In genomic region chr13:30466358-30466714, GRCh38 we compare ENCODE assay signal across 8 cellular contexts. TPM values are rescaled to one million over a fixed set of nuclear protein-coding genes. Genes with fewer than 3 reads are reported as not detected.
A peak's percentile ranks its signal among the peaks of the same experiment; 100 is the strongest.
DNase-seq lines count a peak whose midpoint lies in the region; ATAC-seq and TF ChIP-seq lines count a peak whose summit lies in the region.

No MANE protein-coding gene starts in this region.

- H3K27me3 Mint-ChIP-seq in CD8-positive, alpha-beta T cell (ENCODE audit: low read depth): no peaks in the 10 kb centered on the region
- no peaks in the 10 kb centered on the region for H3K27me3 Mint-ChIP-seq in activated CD8-positive, alpha-beta T cell treated with anti-CD3 and anti-CD28 coated beads, Interleukin-2, amount 10 ng/mL, durations not matched to agents 7 days and 5 days (ENCODE audit: low read depth)

- no peak overlapping the region for H3K27ac ChIP-seq in CD8-positive, alpha-beta T cell (ENCODE audit: low read depth, low read length)
- H3K27ac ChIP-seq in HUES48 (ENCODE audit: low read depth, low read length) (peak overlapping the region; percentile 98), lower lobe of right lung (no peak overlapping the region), prostate gland (no peak overlapping the region)

- H3K9me3 Mint-ChIP-seq in CD8-positive, alpha-beta T cell: no peaks in the 10 kb centered on the region
- H3K9me3 Mint-ChIP-seq in activated CD8-positive, alpha-beta T cell treated with anti-CD3 and anti-CD28 coated beads, Interleukin-2, amount 10 ng/mL, durations not matched to agents 7 days and 5 days (ENCODE audit: insufficient read depth): no peaks in the 10 kb centered on the region

- H3K27me3 ChIP-seq in CD8-positive, alpha-beta T cell (ENCODE audit: insufficient read depth, low read length): no peaks in the 10 kb centered on the region
- no peaks in the 10 kb centered on the region for H3K27me3 ChIP-seq in HUES48 (ENCODE audit: control insufficient read depth, insufficient read depth, low read length)
- no peaks in the 10 kb centered on the region for H3K27me3 ChIP-seq in lower lobe of right lung (ENCODE audit: low read depth)
- H3K27me3 ChIP-seq in prostate gland (replicated peaks; ENCODE audit: insufficient read depth): no peaks in the 10 kb centered on the region

- intact Hi-C loops in CD8-positive, alpha-beta T cell (cut with DNase I, micrococcal nuclease): loop anchor here (1.0 to 10.0 kb wide), 11 partner anchors 85 to 874 kb away; partner anchors contain the start of genes UBL3 (in 2 of the 2), ALOX5AP (in 1 of the 2) and HSPH1 (in 1 of the 2)
- intact Hi-C loops in lower lobe of right lung (cut with DNase I) (no loop called here), prostate gland (cut with DNase I) (loop anchor here (5.0 to 10.0 kb wide), 5 partner anchors 72 to 612 kb away; partner anchors contain the start of gene UBL3)

- no peak for DNase-seq in CD8-positive, alpha-beta T cell
- DNase-seq in activated CD8-positive, alpha-beta T cell treated with anti-CD3 and anti-CD28 coated beads, Interleukin-2, amount 10 ng/mL, durations not matched to agents 7 days and 5 days: peak; percentile 53
- DNase-seq in lower lobe of right lung (no peak), prostate gland (ENCODE audit: low spot score) (no peak), amniotic stem cell (lab: John Stamatoyannopoulos, UW) (no peak), NCI-H1436 (lab: John Stamatoyannopoulos, UW) (no peak)

- POLR2A ChIA-PET in CD8-positive, alpha-beta T cell (lab: Charles Lee): interaction anchor here (0.8 to 2.9 kb wide), 2 partner anchors 147 to 151 kb away, joined by 3 to 48 read pairs; partner anchors contain the start of gene USPL1
- POLR2A ChIA-PET in activated CD8-positive, alpha-beta T cell treated with anti-CD3 and anti-CD28 coated beads, Interleukin-2, amount 10 ng/mL, durations not matched to agents 7 days and 5 days (lab: Charles Lee): interaction anchor here (0.6 to 3.5 kb wide), 24 partner anchors 11 to 347 kb away, joined by 3 to 57 read pairs (median 4); partner anchors contain the start of gene USPL1

- peaks cover 13% of the 10 kb centered on the region for H3K36me3 ChIP-seq in CD8-positive, alpha-beta T cell (ENCODE audit: insufficient read depth, low read length)
- peaks cover 28% of the 10 kb centered on the region for H3K36me3 ChIP-seq in HUES48 (ENCODE audit: control insufficient read depth, insufficient read depth, low read length)
- peaks cover 21% of the 10 kb centered on the region for H3K36me3 ChIP-seq in lower lobe of right lung
- H3K36me3 ChIP-seq in prostate gland: no peaks in the 10 kb centered on the region

- H3K27ac Mint-ChIP-seq in CD8-positive, alpha-beta T cell: no peak overlapping the region
- H3K27ac Mint-ChIP-seq in activated CD8-positive, alpha-beta T cell treated with anti-CD3 and anti-CD28 coated beads, Interleukin-2, amount 10 ng/mL, durations not matched to agents 7 days and 5 days: peak overlapping the region; percentile 98

- peak overlapping the region; percentile 95 for H3K4me3 Mint-ChIP-seq in CD8-positive, alpha-beta T cell
- peak overlapping the region; percentile 88 for H3K4me3 Mint-ChIP-seq in activated CD8-positive, alpha-beta T cell treated with anti-CD3 and anti-CD28 coated beads, Interleukin-2, amount 10 ng/mL, durations not matched to agents 7 days and 5 days

- TF ChIP-seq POLR2A in prostate gland (IDR thresholded peaks at IDR 0.05): no peak

- no peak for ATAC-seq in CD8-positive, alpha-beta T cell
- no peak for ATAC-seq in activated CD8-positive, alpha-beta T cell treated with anti-CD3 and anti-CD28 coated beads, Interleukin-2, amount 10 ng/mL, durations not matched to agents 7 days and 5 days
- ATAC-seq in lower lobe of right lung (no peak), HG02885 (IDR thresholded peaks at IDR 0.05; ENCODE audit: poor library complexity, unreplicated experiment) (no peak)

- H3K9ac ChIP-seq in HUES48 (ENCODE audit: low read depth, low read length): peak overlapping the region; percentile 74; the same call in 1 of the 2 replicates

- peaks cover 27% of the 10 kb centered on the region for H3K36me3 Mint-ChIP-seq in CD8-positive, alpha-beta T cell
- peaks cover 26% of the 10 kb centered on the region for H3K36me3 Mint-ChIP-seq in activated CD8-positive, alpha-beta T cell treated with anti-CD3 and anti-CD28 coated beads, Interleukin-2, amount 10 ng/mL, durations not matched to agents 7 days and 5 days (ENCODE audit: low read depth)

- H3K9me3 ChIP-seq in CD8-positive, alpha-beta T cell (ENCODE audit: low read length): no peaks in the 10 kb centered on the region
- H3K9me3 ChIP-seq in HUES48 (ENCODE audit: control insufficient read depth, insufficient read depth, low read length) (no peaks in the 10 kb centered on the region), lower lobe of right lung (no peaks in the 10 kb centered on the region), prostate gland (no peaks in the 10 kb centered on the region)

- no peak overlapping the region for H3K4me3 ChIP-seq in CD8-positive, alpha-beta T cell (ENCODE audit: low read depth, low read length)
- H3K4me3 ChIP-seq in HUES48 (ENCODE audit: low read depth, low read length): peak overlapping the region; percentile 87
- peak overlapping the region; percentile 76 for H3K4me3 ChIP-seq in lower lobe of right lung
- H3K4me3 ChIP-seq in prostate gland: no peak overlapping the region

- peaks cover 25% of the 10 kb centered on the region for H3K4me1 Mint-ChIP-seq in CD8-positive, alpha-beta T cell (ENCODE audit: low read depth)
- H3K4me1 Mint-ChIP-seq in activated CD8-positive, alpha-beta T cell treated with anti-CD3 and anti-CD28 coated beads, Interleukin-2, amount 10 ng/mL, durations not matched to agents 7 days and 5 days (ENCODE audit: low read depth): peaks cover 25% of the 10 kb centered on the region

- CTCF ChIA-PET in CD8-positive, alpha-beta T cell (lab: Charles Lee): interaction anchor here (1.0 kb wide), 1 partner anchor 334 kb away, joined by 3 read pairs; no protein-coding TSS in a partner anchor
- CTCF ChIA-PET in activated CD8-positive, alpha-beta T cell treated with anti-CD3 and anti-CD28 coated beads, Interleukin-2, amount 10 ng/mL, durations not matched to agents 7 days and 5 days (lab: Charles Lee): interaction anchor here (1.2 to 3.6 kb wide), 3 partner anchors 107 to 334 kb away, joined by 3 to 14 read pairs (median 6); no protein-coding TSS in a partner anchor

- TF ChIP-seq CTCF in CD8-positive, alpha-beta T cell (IDR thresholded peaks at IDR 0.05): no peak
- no peak for TF ChIP-seq CTCF in lower lobe of right lung (IDR thresholded peaks at IDR 0.05)
- no peak for TF ChIP-seq CTCF in prostate gland (IDR thresholded peaks at IDR 0.05)

- peaks cover 25% of the 10 kb centered on the region for H3K4me1 ChIP-seq in CD8-positive, alpha-beta T cell (ENCODE audit: insufficient read depth, low read length)
- H3K4me1 ChIP-seq in HUES48 (ENCODE audit: control insufficient read depth, insufficient read depth, low read length) (peaks cover 10% of the 10 kb centered on the region), lower lobe of right lung (peaks cover 33% of the 10 kb centered on the region), prostate gland (replicated peaks) (peaks cover 3% of the 10 kb centered on the region)

- WGBS in prostate gland: 9% methylated on average over 11 of the region's 11 CpGs

RNA-seq across cellular contexts. Expression of gene HMGB1, which starts 0.6 kb away (rescaled TPM):
- total RNA-seq in CD8-positive, alpha-beta T cell: 100 to 1,000 TPM; 445 to 453 TPM
- total RNA-seq in activated CD8-positive, alpha-beta T cell treated with anti-CD3 and anti-CD28 coated beads, Interleukin-2, amount 10 ng/mL, durations not matched to agents 7 days and 5 days: 100 to 1,000 TPM; 650 to 662 TPM
- total RNA-seq in lower lobe of right lung (221 TPM), prostate gland (100 to 1,000 TPM; 264 to 274 TPM)

RNA-seq across cellular contexts. Expression of gene UBE2L5, which starts 44.0 kb away (rescaled TPM):
- total RNA-seq in CD8-positive, alpha-beta T cell: not detected
- total RNA-seq in activated CD8-positive, alpha-beta T cell treated with anti-CD3 and anti-CD28 coated beads, Interleukin-2, amount 10 ng/mL, durations not matched to agents 7 days and 5 days: not detected
- not detected for total RNA-seq in lower lobe of right lung
- total RNA-seq in prostate gland: 1 to 10 TPM in 1 of 2 donors, under 1 TPM in 1; 0.18 to 5.2 TPM

Comparison
In these comparisons a context has a peak if more than half of its experiments do, and no peak if none do; other contexts are left out.
1. H3K4me3 ChIP-seq: peak in HUES48 (single experiment) and lower lobe of right lung (single experiment); none in CD8-positive, alpha-beta T cell (single experiment) and prostate gland (0 of 2).